1 cellular context compared by ENCODE assay signal in the genomic region with DNA sequence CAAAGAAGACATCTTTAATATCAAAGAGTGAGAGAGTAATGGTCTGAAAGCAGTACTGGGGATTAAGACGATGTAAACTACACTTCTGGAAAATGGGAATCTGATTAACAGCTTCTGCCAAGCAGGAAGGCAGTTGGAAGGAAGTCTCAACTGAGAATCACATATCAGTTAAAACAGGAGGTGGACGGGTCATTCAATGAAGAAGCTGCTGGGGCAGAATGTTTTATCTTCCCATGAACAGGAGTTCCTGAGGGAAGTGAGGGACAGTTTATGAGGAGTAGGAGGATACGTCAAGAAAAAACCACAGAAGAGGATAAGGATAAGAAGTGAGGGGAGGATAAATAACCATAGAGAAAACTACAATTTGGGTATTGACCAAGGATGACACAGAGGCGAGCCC.
TF ChIP-seq lines count a peak whose summit lies in the region.

No MANE protein-coding gene starts in this region.

TF ChIP-seq in K562, 482 proteins besides CTCF, POLR2A, EP300 and RAD21 (continued from another document and continues in another):
- TF ChIP-seq ZNF407 (IDR thresholded peaks at IDR 0.05; ENCODE audit: low read depth) (no peak), RCOR1 (IDR thresholded peaks at IDR 0.05; ENCODE audit: borderline replicate concordance in 1 of 2, low read depth in 2 of 2, low read length in 2 of 2) (peak; percentile 43 to 62; a peak in 3 of 4 replicates), MYBL2 (IDR thresholded peaks at IDR 0.05; ENCODE audit: low read depth) (no peak), MYBL2 (CRISPR knock-in tag; IDR thresholded peaks at IDR 0.05; ENCODE audit: borderline replicate concordance) (no peak), TRIM28 (IDR thresholded peaks at IDR 0.05) (no peak), ZBTB34 (CRISPR knock-in tag; IDR thresholded peaks at IDR 0.05) (no peak), ZNF57 (CRISPR knock-in tag; IDR thresholded peaks at IDR 0.05) (no peak), ZNF551 (CRISPR knock-in tag; IDR thresholded peaks at IDR 0.05) (no peak), ZFP36 (IDR thresholded peaks at IDR 0.05; ENCODE audit: low read depth, low read length, partially characterized antibody) (no peak), GTF2A2 (tag; IDR thresholded peaks at IDR 0.05) (no peak), HDAC3 (IDR thresholded peaks at IDR 0.05; ENCODE audit: borderline replicate concordance, partially characterized antibody) (peak; percentile 76), ATF1 (CRISPR knock-in tag; IDR thresholded peaks at IDR 0.05) (no peak), ATF1 (tag; IDR thresholded peaks at IDR 0.05) (peak; percentile 79), NCOA4 (IDR thresholded peaks at IDR 0.05; ENCODE audit: partially characterized antibody) (peak; percentile 64), E4F1 (CRISPR knock-in tag; IDR thresholded peaks at IDR 0.05; ENCODE audit: borderline replicate concordance) (no peak), NELFE (IDR thresholded peaks at IDR 0.05; ENCODE audit: insufficient read depth, insufficient read length) (no peak), SNIP1 (IDR thresholded peaks at IDR 0.05; ENCODE audit: low read depth) (no peak), HDAC8 (tag; IDR thresholded peaks at IDR 0.05) (no peak)
- TF ChIP-seq, protein P1, sequence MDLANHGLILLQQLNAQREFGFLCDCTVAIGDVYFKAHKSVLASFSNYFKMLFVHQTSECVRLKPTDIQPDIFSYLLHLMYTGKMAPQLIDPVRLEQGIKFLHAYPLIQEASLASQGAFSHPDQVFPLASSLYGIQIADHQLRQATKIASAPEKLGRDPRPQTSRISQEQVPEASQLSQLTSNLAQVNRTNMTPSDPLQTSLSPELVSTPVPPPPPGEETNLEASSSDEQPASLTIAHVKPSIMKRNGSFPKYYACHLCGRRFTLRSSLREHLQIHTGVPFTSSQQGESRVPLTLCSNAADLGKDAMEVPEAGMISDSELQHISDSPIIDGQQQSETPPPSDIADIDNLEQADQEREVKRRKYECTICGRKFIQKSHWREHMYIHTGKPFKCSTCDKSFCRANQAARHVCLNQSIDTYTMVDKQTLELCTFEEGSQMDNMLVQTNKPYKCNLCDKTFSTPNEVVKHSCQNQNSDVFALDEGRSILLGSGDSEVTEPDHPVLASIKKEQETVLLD (IDR thresholded peaks at IDR 0.05) = peak; percentile 71; the same call in 1 of the 2 replicates
- TF ChIP-seq, protein P2, sequence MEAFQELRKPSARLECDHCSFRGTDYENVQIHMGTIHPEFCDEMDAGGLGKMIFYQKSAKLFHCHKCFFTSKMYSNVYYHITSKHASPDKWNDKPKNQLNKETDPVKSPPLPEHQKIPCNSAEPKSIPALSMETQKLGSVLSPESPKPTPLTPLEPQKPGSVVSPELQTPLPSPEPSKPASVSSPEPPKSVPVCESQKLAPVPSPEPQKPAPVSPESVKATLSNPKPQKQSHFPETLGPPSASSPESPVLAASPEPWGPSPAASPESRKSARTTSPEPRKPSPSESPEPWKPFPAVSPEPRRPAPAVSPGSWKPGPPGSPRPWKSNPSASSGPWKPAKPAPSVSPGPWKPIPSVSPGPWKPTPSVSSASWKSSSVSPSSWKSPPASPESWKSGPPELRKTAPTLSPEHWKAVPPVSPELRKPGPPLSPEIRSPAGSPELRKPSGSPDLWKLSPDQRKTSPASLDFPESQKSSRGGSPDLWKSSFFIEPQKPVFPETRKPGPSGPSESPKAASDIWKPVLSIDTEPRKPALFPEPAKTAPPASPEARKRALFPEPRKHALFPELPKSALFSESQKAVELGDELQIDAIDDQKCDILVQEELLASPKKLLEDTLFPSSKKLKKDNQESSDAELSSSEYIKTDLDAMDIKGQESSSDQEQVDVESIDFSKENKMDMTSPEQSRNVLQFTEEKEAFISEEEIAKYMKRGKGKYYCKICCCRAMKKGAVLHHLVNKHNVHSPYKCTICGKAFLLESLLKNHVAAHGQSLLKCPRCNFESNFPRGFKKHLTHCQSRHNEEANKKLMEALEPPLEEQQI (IDR thresholded peaks at IDR 0.05) = peak; percentile 74
- TF ChIP-seq, protein P3, sequence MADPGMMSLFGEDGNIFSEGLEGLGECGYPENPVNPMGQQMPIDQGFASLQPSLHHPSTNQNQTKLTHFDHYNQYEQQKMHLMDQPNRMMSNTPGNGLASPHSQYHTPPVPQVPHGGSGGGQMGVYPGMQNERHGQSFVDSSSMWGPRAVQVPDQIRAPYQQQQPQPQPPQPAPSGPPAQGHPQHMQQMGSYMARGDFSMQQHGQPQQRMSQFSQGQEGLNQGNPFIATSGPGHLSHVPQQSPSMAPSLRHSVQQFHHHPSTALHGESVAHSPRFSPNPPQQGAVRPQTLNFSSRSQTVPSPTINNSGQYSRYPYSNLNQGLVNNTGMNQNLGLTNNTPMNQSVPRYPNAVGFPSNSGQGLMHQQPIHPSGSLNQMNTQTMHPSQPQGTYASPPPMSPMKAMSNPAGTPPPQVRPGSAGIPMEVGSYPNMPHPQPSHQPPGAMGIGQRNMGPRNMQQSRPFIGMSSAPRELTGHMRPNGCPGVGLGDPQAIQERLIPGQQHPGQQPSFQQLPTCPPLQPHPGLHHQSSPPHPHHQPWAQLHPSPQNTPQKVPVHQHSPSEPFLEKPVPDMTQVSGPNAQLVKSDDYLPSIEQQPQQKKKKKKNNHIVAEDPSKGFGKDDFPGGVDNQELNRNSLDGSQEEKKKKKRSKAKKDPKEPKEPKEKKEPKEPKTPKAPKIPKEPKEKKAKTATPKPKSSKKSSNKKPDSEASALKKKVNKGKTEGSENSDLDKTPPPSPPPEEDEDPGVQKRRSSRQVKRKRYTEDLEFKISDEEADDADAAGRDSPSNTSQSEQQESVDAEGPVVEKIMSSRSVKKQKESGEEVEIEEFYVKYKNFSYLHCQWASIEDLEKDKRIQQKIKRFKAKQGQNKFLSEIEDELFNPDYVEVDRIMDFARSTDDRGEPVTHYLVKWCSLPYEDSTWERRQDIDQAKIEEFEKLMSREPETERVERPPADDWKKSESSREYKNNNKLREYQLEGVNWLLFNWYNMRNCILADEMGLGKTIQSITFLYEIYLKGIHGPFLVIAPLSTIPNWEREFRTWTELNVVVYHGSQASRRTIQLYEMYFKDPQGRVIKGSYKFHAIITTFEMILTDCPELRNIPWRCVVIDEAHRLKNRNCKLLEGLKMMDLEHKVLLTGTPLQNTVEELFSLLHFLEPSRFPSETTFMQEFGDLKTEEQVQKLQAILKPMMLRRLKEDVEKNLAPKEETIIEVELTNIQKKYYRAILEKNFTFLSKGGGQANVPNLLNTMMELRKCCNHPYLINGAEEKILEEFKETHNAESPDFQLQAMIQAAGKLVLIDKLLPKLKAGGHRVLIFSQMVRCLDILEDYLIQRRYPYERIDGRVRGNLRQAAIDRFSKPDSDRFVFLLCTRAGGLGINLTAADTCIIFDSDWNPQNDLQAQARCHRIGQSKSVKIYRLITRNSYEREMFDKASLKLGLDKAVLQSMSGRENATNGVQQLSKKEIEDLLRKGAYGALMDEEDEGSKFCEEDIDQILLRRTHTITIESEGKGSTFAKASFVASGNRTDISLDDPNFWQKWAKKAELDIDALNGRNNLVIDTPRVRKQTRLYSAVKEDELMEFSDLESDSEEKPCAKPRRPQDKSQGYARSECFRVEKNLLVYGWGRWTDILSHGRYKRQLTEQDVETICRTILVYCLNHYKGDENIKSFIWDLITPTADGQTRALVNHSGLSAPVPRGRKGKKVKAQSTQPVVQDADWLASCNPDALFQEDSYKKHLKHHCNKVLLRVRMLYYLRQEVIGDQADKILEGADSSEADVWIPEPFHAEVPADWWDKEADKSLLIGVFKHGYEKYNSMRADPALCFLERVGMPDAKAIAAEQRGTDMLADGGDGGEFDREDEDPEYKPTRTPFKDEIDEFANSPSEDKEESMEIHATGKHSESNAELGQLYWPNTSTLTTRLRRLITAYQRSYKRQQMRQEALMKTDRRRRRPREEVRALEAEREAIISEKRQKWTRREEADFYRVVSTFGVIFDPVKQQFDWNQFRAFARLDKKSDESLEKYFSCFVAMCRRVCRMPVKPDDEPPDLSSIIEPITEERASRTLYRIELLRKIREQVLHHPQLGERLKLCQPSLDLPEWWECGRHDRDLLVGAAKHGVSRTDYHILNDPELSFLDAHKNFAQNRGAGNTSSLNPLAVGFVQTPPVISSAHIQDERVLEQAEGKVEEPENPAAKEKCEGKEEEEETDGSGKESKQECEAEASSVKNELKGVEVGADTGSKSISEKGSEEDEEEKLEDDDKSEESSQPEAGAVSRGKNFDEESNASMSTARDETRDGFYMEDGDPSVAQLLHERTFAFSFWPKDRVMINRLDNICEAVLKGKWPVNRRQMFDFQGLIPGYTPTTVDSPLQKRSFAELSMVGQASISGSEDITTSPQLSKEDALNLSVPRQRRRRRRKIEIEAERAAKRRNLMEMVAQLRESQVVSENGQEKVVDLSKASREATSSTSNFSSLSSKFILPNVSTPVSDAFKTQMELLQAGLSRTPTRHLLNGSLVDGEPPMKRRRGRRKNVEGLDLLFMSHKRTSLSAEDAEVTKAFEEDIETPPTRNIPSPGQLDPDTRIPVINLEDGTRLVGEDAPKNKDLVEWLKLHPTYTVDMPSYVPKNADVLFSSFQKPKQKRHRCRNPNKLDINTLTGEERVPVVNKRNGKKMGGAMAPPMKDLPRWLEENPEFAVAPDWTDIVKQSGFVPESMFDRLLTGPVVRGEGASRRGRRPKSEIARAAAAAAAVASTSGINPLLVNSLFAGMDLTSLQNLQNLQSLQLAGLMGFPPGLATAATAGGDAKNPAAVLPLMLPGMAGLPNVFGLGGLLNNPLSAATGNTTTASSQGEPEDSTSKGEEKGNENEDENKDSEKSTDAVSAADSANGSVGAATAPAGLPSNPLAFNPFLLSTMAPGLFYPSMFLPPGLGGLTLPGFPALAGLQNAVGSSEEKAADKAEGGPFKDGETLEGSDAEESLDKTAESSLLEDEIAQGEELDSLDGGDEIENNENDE (IDR thresholded peaks at IDR 0.05; ENCODE audit: low read depth, low read length) = no peak
